ENCODE assay signal across 13 cellular contexts in genomic region chr1:22826630-22827580, GRCh38.
DNase-seq lines count a peak whose midpoint lies in the region; ATAC-seq, FAIRE-seq and TF ChIP-seq lines count a peak whose summit lies in the region.
"Had no signal": no experiment of that assay in that cellular context is flagged by ENCODE, and none has a peak within 500 bp of the region (broad histone marks: within the 10 kb centered on the region; RNA-seq: fewer than 3 reads in every experiment).

No MANE protein-coding gene starts in this region.

- H3K36me3 Mint-ChIP-seq in natural killer cell: no peaks in the 10 kb centered on the region

- 76% methylated on average over 15 of the region's 15 CpGs for WGBS in liver
- 55% methylated on average over 11 of the region's 15 CpGs for WGBS in HepG2 (ENCODE audit: low lambda C conversion rate)
- 48 to 55% methylated on average over 7 to 11 of the region's 15 CpGs for WGBS in esophagus squamous epithelium, 2 donors

- H3K4me3 ChIP-seq in liver (ENCODE audit: low read depth in 1 of 3, low read length in 3 of 3): no peak overlapping the region
- no peak overlapping the region for H3K4me3 ChIP-seq in HepG2 (replicated peaks in 1 of 3; ENCODE audit: insufficient read depth in 1 of 3, low read depth in 2 of 3, low read length in 3 of 3)
- no peak overlapping the region for H3K4me3 ChIP-seq in esophagus squamous epithelium
- H3K4me3 ChIP-seq: dorsolateral prefrontal cortex had no signal

- POLR2A ChIA-PET in HepG2 (lab: Yijun Ruan, JAX): no interaction called here

- no peak for TF ChIP-seq EP300 in HepG2 (IDR thresholded peaks at IDR 0.05; ENCODE audit: low read depth in 2 of 2, low read length in 2 of 2)
- no peak for TF ChIP-seq EP300 in HepG2 (CRISPR knock-in tag; IDR thresholded peaks at IDR 0.05; ENCODE audit: borderline replicate concordance)

- H4K20me1 ChIP-seq in HepG2 (ENCODE audit: insufficient read depth, low read length): no peaks in the 10 kb centered on the region

- H3K9me3 Mint-ChIP-seq in natural killer cell: no peaks in the 10 kb centered on the region
- H3K9me3 Mint-ChIP-seq: activated B cell treated with CpG ODN at 0.5 μM for 24 hours had no signal

- no peak for TF ChIP-seq CTCF in liver (IDR thresholded peaks at IDR 0.05; ENCODE audit: low read depth, low read length, missing input control)
- no peak for TF ChIP-seq CTCF in HepG2 (CRISPR knock-in tag; IDR thresholded peaks at IDR 0.05)
- no peak for TF ChIP-seq CTCF in esophagus squamous epithelium (IDR thresholded peaks at IDR 0.05)
- no peak for TF ChIP-seq CTCF in natural killer cell (IDR thresholded peaks at IDR 0.05)

- BruUV-seq in HepG2 (replicated peaks; lab: Mats Ljungman, UMichigan): no TSS peak

- H3K27ac ChIP-seq in liver (ENCODE audit: low read depth in 1 of 2, low read length in 2 of 2) (no peak overlapping the region), HepG2 (ENCODE audit: extremely low read length, insufficient read depth, low read length) (no peak overlapping the region), esophagus squamous epithelium (peak overlapping the region; percentile 45 to 93 (median 52))

- no peak overlapping the region for H3K9ac ChIP-seq in liver (ENCODE audit: low read depth in 1 of 2, low read length in 2 of 2)
- H3K9ac ChIP-seq in HepG2 (ENCODE audit: insufficient read depth, low read depth, low read length): no peak overlapping the region

- no peak for FAIRE-seq in HepG2 (lab: Jason Lieb, UNC)
- FAIRE-seq: islet of Langerhans had no signal

- intact Hi-C loops in HepG2 (cut with micrococcal nuclease; ENCODE audit: unreplicated experiment): no loop called here
- intact Hi-C loops in esophagus squamous epithelium (cut with DNase I): no loop called here
- intact Hi-C loops in natural killer cell (cut with micrococcal nuclease): no loop called here

- CTCF ChIA-PET in HepG2 (lab: Yijun Ruan, JAX; ENCODE audit: low intra/inter-chr PET ratio, low total read pairs): no interaction called here

- no peak overlapping the region for H3K4me3 Mint-ChIP-seq in natural killer cell
- H3K4me3 Mint-ChIP-seq: activated B cell treated with CpG ODN at 0.5 μM for 24 hours had no signal

- no peak; the same call in 1 of the 3 replicates for ATAC-seq in HepG2
- no peak for ATAC-seq in natural killer cell
- ATAC-seq in HG02759 (IDR thresholded peaks at IDR 0.05; ENCODE audit: unreplicated experiment): no peak

- in situ Hi-C loops in HepG2 (cut with HindIII; ENCODE audit: extremely low pct_ligation_motif_present, low pct_unique_long_range_greater_than_20kb): no loop called here

- H3K4me1 ChIP-seq in liver (ENCODE audit: control insufficient read depth in 4 of 4, insufficient read depth in 4 of 4, low read length in 3 of 4): peaks cover 4 to 17% (median 16%) of the 10 kb centered on the region in 4 donors
- H3K4me1 ChIP-seq in HepG2 (ENCODE audit: insufficient read depth, low read length): 0 out of 2 replicates have a peak, but pooled peaks cover 6% of the 10 kb centered on the region
- peaks cover 51 to 66% (median 52%) of the 10 kb centered on the region in 3 donors for H3K4me1 ChIP-seq in esophagus squamous epithelium

- H3K9me3 ChIP-seq in liver (ENCODE audit: control insufficient read depth in 4 of 4, low read length in 3 of 4) (no peaks in the 10 kb centered on the region), HepG2 (ENCODE audit: low read length) (no peaks in the 10 kb centered on the region), esophagus squamous epithelium (no peaks in the 10 kb centered on the region)

- H3K27me3 Mint-ChIP-seq in natural killer cell (ENCODE audit: low read depth in 2 of 2): peaks cover 0 to 4% of the 10 kb centered on the region in 2 donors

- H3K27me3 ChIP-seq in liver (ENCODE audit: control insufficient read depth in 4 of 4, insufficient read depth in 4 of 4, low read length in 3 of 4) (no peaks in the 10 kb centered on the region), HepG2 (ENCODE audit: control insufficient read depth in 1 of 2, insufficient read depth in 2 of 2, low read length in 2 of 2) (peaks cover 0 to 4% of the 10 kb centered on the region in 2 experiments; a peak in 1 of 5 replicates), esophagus squamous epithelium (no peaks in the 10 kb centered on the region)
- H3K27me3 ChIP-seq: dorsolateral prefrontal cortex had no signal

- no peak overlapping the region for H2AFZ ChIP-seq in HepG2 (ENCODE audit: low read length)

- no peak overlapping the region for H3K27ac Mint-ChIP-seq in natural killer cell
- H3K27ac Mint-ChIP-seq: activated B cell treated with CpG ODN at 0.5 μM for 24 hours had no signal

- H3K79me2 ChIP-seq in HepG2 (ENCODE audit: insufficient read depth, low read length): no peaks in the 10 kb centered on the region

- TF ChIP-seq POLR2A in HepG2 (IDR thresholded peaks at IDR 0.05; ENCODE audit: insufficient read depth in 1 of 2, low read depth in 2 of 2, low read length in 2 of 2) (no peak), esophagus squamous epithelium (IDR thresholded peaks at IDR 0.05) (no peak)

- DNase-seq in HepG2 (ENCODE audit: low spot score): no peak
- no peak for DNase-seq in esophagus squamous epithelium (lab: John Stamatoyannopoulos, UW)
- peak; percentile 40 for DNase-seq in medulla oblongata (ENCODE audit: extremely low spot score)
- no peak for DNase-seq in natural killer cell
- DNase-seq in ecto neural progenitor cell (ENCODE audit: low spot score): no peak
- DNase-seq in DMS 273 treated with DMSO at 0.1 percent for 48 hours (lab: John Stamatoyannopoulos, UW): no peak
- DNase-seq: activated B cell treated with CpG ODN at 0.5 μM for 24 hours, activated gamma-delta T cell, AML-193, dorsolateral prefrontal cortex had no signal

- peaks cover 0 to 5% of the 10 kb centered on the region in 2 donors for H3K4me1 Mint-ChIP-seq in natural killer cell
- H3K4me1 Mint-ChIP-seq: activated B cell treated with CpG ODN at 0.5 μM for 24 hours had no signal

- H3K4me2 ChIP-seq in HepG2 (ENCODE audit: low read depth, low read length): no peak overlapping the region

- no peak for TF ChIP-seq RAD21 in liver (IDR thresholded peaks at IDR 0.05)
- no peak for TF ChIP-seq RAD21 in HepG2 (CRISPR knock-in tag; IDR thresholded peaks at IDR 0.05)

- H3K36me3 ChIP-seq in liver (ENCODE audit: control insufficient read depth in 4 of 4, insufficient read depth in 3 of 4, low read depth in 1 of 4, low read length in 3 of 4): no peaks in the 10 kb centered on the region
- no peaks in the 10 kb centered on the region for H3K36me3 ChIP-seq in HepG2 (replicated peaks in 1 of 2; ENCODE audit: control insufficient read depth in 1 of 2, insufficient read depth in 2 of 2, low read length in 2 of 2)
- no peaks in the 10 kb centered on the region for H3K36me3 ChIP-seq in esophagus squamous epithelium

TF ChIP-seq in liver, 16 proteins besides CTCF, POLR2A, EP300 and RAD21 (continues in another document):
- TF ChIP-seq ZBTB33 (IDR thresholded peaks at IDR 0.05) (no peak), HNF4A (conservative IDR thresholded peaks at IDR 0.05) (peak; percentile 30 to 66), ATF3 (IDR thresholded peaks at IDR 0.05) (no peak), YY1 (IDR thresholded peaks at IDR 0.05) (peak; percentile 50), EGR1 (IDR thresholded peaks at IDR 0.05; ENCODE audit: low read depth in 2 of 2) (no peak), HNF4G (IDR thresholded peaks at IDR 0.05) (no peak), RXRA (IDR thresholded peaks at IDR 0.05) (peak; percentile 81 to 90), FOXA1 (IDR thresholded peaks at IDR 0.05) (no peak)

TF ChIP-seq in HepG2, 621 proteins besides CTCF, POLR2A, EP300 and RAD21 (continues in another document):
- TF ChIP-seq ZNF18 (CRISPR knock-in tag; IDR thresholded peaks at IDR 0.05; ENCODE audit: insufficient replicate concordance): no peak
- no peak for TF ChIP-seq DZIP1 (CRISPR knock-in tag; IDR thresholded peaks at IDR 0.05)
- no peak for TF ChIP-seq ZNF772 (CRISPR knock-in tag; IDR thresholded peaks at IDR 0.05)
- TF ChIP-seq GPBP1L1 (CRISPR knock-in tag; IDR thresholded peaks at IDR 0.05): no peak

Comparison
In these comparisons a context has a peak if more than half of its experiments do, and no peak if none do; other contexts are left out.
1. H3K27ac ChIP-seq: peak in esophagus squamous epithelium (4 of 4); none in liver (0 of 2) and HepG2 (single experiment).